ENCODE assay signal across 5 cellular contexts in genomic region chr5:50978903-50979302, GRCh38.
"Had no signal": no experiment of that assay in that cellular context is flagged by ENCODE, and none has a peak within 500 bp of the region (broad histone marks: within the 10 kb centered on the region; RNA-seq: fewer than 3 reads in every experiment).

No MANE protein-coding gene starts in this region.

- DNase-seq: H9, HCEC 1CT, IMR-90, KBM-7 had no signal

- H3K4me3 ChIP-seq: GM23338 had no signal
